ENCODE assay signal across 8 cellular contexts in genomic region chr2:171921970-171922229, GRCh38. TPM values are rescaled to one million over a fixed set of nuclear protein-coding genes. Genes with fewer than 3 reads are reported as not detected.
DNase-seq lines count a peak whose midpoint lies in the region; FAIRE-seq and TF ChIP-seq lines count a peak whose summit lies in the region.

No MANE protein-coding gene starts in this region.

- no peaks in the 10 kb centered on the region for H3K27me3 ChIP-seq in colonic mucosa
- no peaks in the 10 kb centered on the region for H3K27me3 ChIP-seq in neural cell (ENCODE audit: insufficient read depth, low read depth, low read length)

- H3K4me3 ChIP-seq in colonic mucosa (peak overlapping the region; percentile 86), neural cell (ENCODE audit: low read length) (peak overlapping the region; percentile 87)

- no peaks in the 10 kb centered on the region for H4K20me1 ChIP-seq in neural cell (ENCODE audit: insufficient read depth)

- H3K4me1 ChIP-seq in colonic mucosa: peaks cover 7% of the 10 kb centered on the region

- TF ChIP-seq CTCF in C4-2B (conservative IDR thresholded peaks at IDR 0.05): no peak
- TF ChIP-seq CTCF in colonic mucosa (IDR thresholded peaks at IDR 0.05): no peak
- no peak for TF ChIP-seq CTCF in neural cell (IDR thresholded peaks at IDR 0.05; ENCODE audit: poor library complexity, severe bottlenecking)
- TF ChIP-seq CTCF in D721Med (IDR thresholded peaks at IDR 0.05; ENCODE audit: insufficient read depth, missing control alignments): no peak

- no peaks in the 10 kb centered on the region for H3F3A ChIP-seq in neural cell (ENCODE audit: insufficient read depth, low read length, poor library complexity, severe bottlenecking)

- TF ChIP-seq EP300 in neural cell (conservative IDR thresholded peaks at IDR 0.05; ENCODE audit: poor library complexity, severe bottlenecking): no peak

- peak overlapping the region; percentile 91 for H3K4me2 ChIP-seq in neural cell (ENCODE audit: low read length)

- intact Hi-C loops in colonic mucosa (cut with DNase I): no loop called here

- H3K36me3 Mint-ChIP-seq in IgD-negative memory B cell: no peaks in the 10 kb centered on the region

- H3K9me3 ChIP-seq in colonic mucosa (no peaks in the 10 kb centered on the region), neural cell (ENCODE audit: low read length) (no peaks in the 10 kb centered on the region)

- no peaks in the 10 kb centered on the region for H3K9me2 ChIP-seq in neural cell (ENCODE audit: insufficient read depth, low read length)

- H3K9ac ChIP-seq in colonic mucosa (ENCODE audit: low read depth in 2 of 2, low read length in 2 of 2): peak overlapping the region; percentile 44 to 76
- peak overlapping the region; percentile 72 for H3K9ac ChIP-seq in neural cell (ENCODE audit: low read length)

- no peaks in the 10 kb centered on the region for H3K9me3 Mint-ChIP-seq in IgD-negative memory B cell

- no peak for FAIRE-seq in D721Med (lab: Jason Lieb, UNC)

- H3K36me3 ChIP-seq in colonic mucosa (no peaks in the 10 kb centered on the region), neural cell (ENCODE audit: insufficient read depth, low read length) (no peaks in the 10 kb centered on the region)

- peak overlapping the region; percentile 92 to 98 (median 97) for H3K4me3 Mint-ChIP-seq in IgD-negative memory B cell

- peak overlapping the region; percentile 92 for H3K27ac ChIP-seq in C4-2B
- H3K27ac ChIP-seq in colonic mucosa: peak overlapping the region; percentile 90
- peak overlapping the region; percentile 81 for H3K27ac ChIP-seq in neural cell (ENCODE audit: low read length)

- peaks cover 17 to 23% (median 23%) of the 10 kb centered on the region in 3 donors for H3K4me1 Mint-ChIP-seq in IgD-negative memory B cell

- H3K27me3 Mint-ChIP-seq in IgD-negative memory B cell: no peaks in the 10 kb centered on the region

- DNase-seq in colonic mucosa: no peak
- DNase-seq in DMS 273 treated with DMSO at 0.1 percent for 48 hours (lab: John Stamatoyannopoulos, UW): no peak
- DNase-seq in D721Med (ENCODE audit: insufficient read length, low spot score): no peak
- no peak for DNase-seq in NCI-H2081 (lab: John Stamatoyannopoulos, UW)
- DNase-seq in NCI-H1105 treated with DMSO at 0.1 percent for 48 hours (lab: John Stamatoyannopoulos, UW): no peak

- H3K27ac Mint-ChIP-seq in IgD-negative memory B cell: peak overlapping the region; percentile 90 to 99 (median 98)

- peaks cover 37% of the 10 kb centered on the region for H3K79me2 ChIP-seq in neural cell (replicated peaks; ENCODE audit: insufficient read depth, low read length)

- peak overlapping the region; percentile 67 for H2AFZ ChIP-seq in neural cell (ENCODE audit: low read depth, low read length)

- no peak for TF ChIP-seq RAD21 in neural cell (conservative IDR thresholded peaks at IDR 0.05)

TF ChIP-seq in neural cell, 6 proteins besides CTCF, POLR2A, EP300 and RAD21:
- TF ChIP-seq EZH2 (IDR thresholded peaks at IDR 0.05; ENCODE audit: borderline replicate concordance, insufficient read depth, low read length, poor library complexity, severe bottlenecking): no peak
- no peak for TF ChIP-seq MXI1 (conservative IDR thresholded peaks at IDR 0.05; ENCODE audit: poor library complexity, severe bottlenecking)
- TF ChIP-seq TAF1 (IDR thresholded peaks at IDR 0.05; ENCODE audit: low read depth): no peak
- TF ChIP-seq POLR2AphosphoS5 (IDR thresholded peaks at IDR 0.05): no peak
- TF ChIP-seq SMC3 (conservative IDR thresholded peaks at IDR 0.05; ENCODE audit: poor library complexity): no peak
- TF ChIP-seq REST (IDR thresholded peaks at IDR 0.05; ENCODE audit: borderline replicate concordance): no peak
TF ChIP-seq in neural cell: peak in this region for 0.

RNA-seq across cellular contexts. Expression of gene HAT1, which starts 0.4 kb away (rescaled TPM):
- 49.0 TPM for polyA plus RNA-seq in IgD-negative memory B cell
- total RNA-seq in colonic mucosa: 10 to 100 TPM; 31.8 to 50.7 TPM
- 30.6 and 39.8 TPM in 2 replicates for polyA plus RNA-seq in neural cell
- polyA minus RNA-seq in neural cell: 41.1 and 44.3 TPM in 2 replicates

RNA-seq across cellular contexts. Expression of gene SLC25A12, which starts 27.9 kb away (rescaled TPM):
- polyA plus RNA-seq in IgD-negative memory B cell (14.0 TPM), neural cell (111 and 122 TPM in 2 replicates)
- total RNA-seq in colonic mucosa: 10 to 100 TPM; 12.3 to 17.9 TPM
- polyA minus RNA-seq in neural cell: 106 and 114 TPM in 2 replicates
